Comparison of ENCODE assay signal across 2 cellular contexts in genomic region chr7:142568430-142569097, GRCh38.
A peak's percentile ranks its signal among the peaks of the same experiment; 100 is the strongest.
TF ChIP-seq lines count a peak whose summit lies in the region.

No MANE protein-coding gene starts in this region.

TF ChIP-seq in IMR-90, 13 proteins besides CTCF, POLR2A, EP300 and RAD21:
- TF ChIP-seq NFE2L2 (IDR thresholded peaks at IDR 0.05; ENCODE audit: low read depth, low read length) (no peak), FOS (IDR thresholded peaks at IDR 0.05; ENCODE audit: low read depth, low read length) (peak; percentile 75)
TF ChIP-seq in IMR-90: peak in this region for 1.

TF ChIP-seq in K562, 482 proteins besides CTCF, POLR2A, EP300 and RAD21:
- TF ChIP-seq ZNF644 (tag; IDR thresholded peaks at IDR 0.05; ENCODE audit: low read depth) (no peak), CHD7 (IDR thresholded peaks at IDR 0.05; ENCODE audit: low read depth, low read length) (no peak), FOSL1 (tag; conservative IDR thresholded peaks at IDR 0.05) (peak; percentile 77)
